Comparison of ENCODE assay signal across 11 cellular contexts in genomic region chr7:33781796-33782195, GRCh38.
"Had no signal": no experiment of that assay in that cellular context is flagged by ENCODE, and none has a peak within 500 bp of the region (broad histone marks: within the 10 kb centered on the region; RNA-seq: fewer than 3 reads in every experiment).

No MANE protein-coding gene starts in this region.

- H3K4me3 ChIP-seq: esophagus squamous epithelium, mucosa of descending colon, skin epidermis, stomach had no signal

- H3K4me1 ChIP-seq: esophagus squamous epithelium had no signal

- DNase-seq: activated CD4-positive, alpha-beta T cell treated with anti-CD3 and anti-CD28 coated beads, Interleukin-2, amount 50 U/mL, for 4 hours; activated CD4-positive, CD25-positive, alpha-beta regulatory T cell treated with anti-CD3 and anti-CD28 coated beads, Interleukin-2, amount 50 U/mL, for 72 hours; activated effector memory CD4-positive, alpha-beta T cell treated with Interleukin-2 at 50 U/mL for 16 hours; activated T-cell treated with anti-CD3 and anti-CD28 coated beads, Interleukin-2, amount 50 U/mL, for 1 hour; esophagus squamous epithelium; glutamatergic neuron; left colon; mucosa of descending colon; stomach; SW 1271 had no signal

- ATAC-seq: left colon, mucosa of descending colon had no signal

- H3K27ac ChIP-seq: esophagus squamous epithelium, skin epidermis, stomach had no signal

- H3K9me3 ChIP-seq: mucosa of descending colon had no signal

- H3K27me3 ChIP-seq: esophagus squamous epithelium, stomach had no signal
